10 cellular contexts compared by ENCODE assay signal in the genomic region with DNA sequence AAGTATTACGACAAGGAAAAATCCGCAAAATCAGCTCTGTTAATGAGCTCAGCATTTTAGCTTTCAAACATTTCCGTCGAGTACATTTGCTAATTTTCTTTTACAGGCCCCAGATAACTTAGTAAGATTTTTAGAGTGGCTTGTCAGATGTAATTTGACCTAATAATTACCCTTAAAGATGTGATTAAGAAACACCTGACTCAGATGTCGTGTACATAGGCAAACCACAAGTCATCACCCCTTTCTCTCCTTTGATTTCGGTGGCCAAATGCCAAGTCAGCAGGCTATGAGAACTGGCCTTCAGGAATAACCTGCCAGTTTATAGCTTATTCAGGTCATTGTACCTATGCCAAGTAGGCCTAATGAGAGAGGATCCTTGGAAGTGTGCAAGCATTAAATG.
DNase-seq lines count a peak whose midpoint lies in the region; ATAC-seq and TF ChIP-seq lines count a peak whose summit lies in the region.
"Had no signal": no experiment of that assay in that cellular context is flagged by ENCODE, and none has a peak within 500 bp of the region (broad histone marks: within the 10 kb centered on the region; RNA-seq: fewer than 3 reads in every experiment).

No MANE protein-coding gene starts in this region.

- no peak overlapping the region for H3K14ac ChIP-seq in mesenchymal stem cell (ENCODE audit: low read length in 2 of 2)

- H4K8ac ChIP-seq in mesenchymal stem cell (ENCODE audit: low read length) = no peak overlapping the region

- BruUV-seq in HCT116 (replicated peaks; lab: Mats Ljungman, UMichigan) = no TSS peak

- 36% methylated on average over 4 of the region's 6 CpGs for WGBS in mesenchymal stem cell
- WGBS in adrenal gland, 4 donors = 78 to 82% (median 81%) methylated on average over 6 of the region's 6 CpGs

- H3K27ac ChIP-seq in HCT116 (ENCODE audit: low read depth, low read length) (peak overlapping the region; percentile 96; the same call in 1 of the 2 replicates), brain microvascular endothelial cell (no peak overlapping the region), mesenchymal stem cell (ENCODE audit: low read length, poor library complexity, severe bottlenecking) (no peak overlapping the region), adrenal gland (no peak overlapping the region)
- H3K27ac ChIP-seq: esophagus squamous epithelium had no signal

- no peak overlapping the region for H3K23ac ChIP-seq in mesenchymal stem cell (ENCODE audit: low read length in 2 of 2)

- H3K9ac ChIP-seq in HCT116 (ENCODE audit: low read length) (peak overlapping the region; percentile 54), mesenchymal stem cell (ENCODE audit: low read length) (no peak overlapping the region)

- no peaks in the 10 kb centered on the region for H3K9me2 ChIP-seq in HCT116 (ENCODE audit: insufficient read depth)

- H3K4me3 ChIP-seq in HCT116 (replicated peaks in 1 of 2; ENCODE audit: low read depth in 1 of 2, low read length in 2 of 2) (peak overlapping the region in 1 of 2 experiments; percentile 19; a peak in 1 of 4 replicates), brain microvascular endothelial cell (ENCODE audit: low read depth, low read length) (no peak overlapping the region), mesenchymal stem cell (ENCODE audit: insufficient read depth in 1 of 2, low read depth in 1 of 2, low read length in 2 of 2) (no peak overlapping the region), adrenal gland (no peak overlapping the region)
- H3K4me3 ChIP-seq: esophagus squamous epithelium had no signal

- no peaks in the 10 kb centered on the region for H3K9me3 ChIP-seq in HCT116 (ENCODE audit: control insufficient read depth in 1 of 2, insufficient read depth in 1 of 2, low read depth in 1 of 2, low read length in 2 of 2)
- no peaks in the 10 kb centered on the region for H3K9me3 ChIP-seq in mesenchymal stem cell (ENCODE audit: control insufficient read depth, low read length)
- peaks cover 0 to 6% (median 0%) of the 10 kb centered on the region in 3 donors for H3K9me3 ChIP-seq in adrenal gland (replicated peaks in 1 of 3)
- H3K9me3 ChIP-seq: esophagus squamous epithelium had no signal

- no peak overlapping the region for H4K91ac ChIP-seq in mesenchymal stem cell (ENCODE audit: low read length)

- no peaks in the 10 kb centered on the region for H3K36me3 ChIP-seq in HCT116 (ENCODE audit: control insufficient read depth in 1 of 2, insufficient read depth in 2 of 2, low read length in 2 of 2)
- no peaks in the 10 kb centered on the region for H3K36me3 ChIP-seq in brain microvascular endothelial cell (replicated peaks)
- no peaks in the 10 kb centered on the region for H3K36me3 ChIP-seq in mesenchymal stem cell (ENCODE audit: control insufficient read depth in 1 of 2, insufficient read depth in 2 of 2, low read depth in 1 of 2, low read length in 2 of 2)
- no peaks in the 10 kb centered on the region for H3K36me3 ChIP-seq in adrenal gland (replicated peaks in 1 of 2)
- H3K36me3 ChIP-seq: esophagus squamous epithelium had no signal

- no peak overlapping the region for H2BK15ac ChIP-seq in mesenchymal stem cell (ENCODE audit: low read depth, poor library complexity, severe bottlenecking)

- H2AFZ ChIP-seq in HCT116 (ENCODE audit: low read depth, low read length, poor library complexity, severe bottlenecking) (no peak overlapping the region), mesenchymal stem cell (ENCODE audit: low read depth, low read length) (no peak overlapping the region)

- intact Hi-C loops in HCT116 (cut with micrococcal nuclease) = loop anchor here (2.0 to 5.0 kb wide), 2 partner anchors 147 to 373 kb away; no protein-coding TSS in a partner anchor
- intact Hi-C loops in adrenal gland (cut with DNase I) = no loop called here

- H3K4me1 ChIP-seq in HCT116 (ENCODE audit: control insufficient read depth in 1 of 2, insufficient read depth in 2 of 2, low read length in 2 of 2) (peaks cover 72 to 77% of the 10 kb centered on the region in 2 experiments), mesenchymal stem cell (ENCODE audit: control insufficient read depth, insufficient read depth, low read depth, low read length) (peaks cover 2% of the 10 kb centered on the region), adrenal gland (replicated peaks in 1 of 2) (no peaks in the 10 kb centered on the region)
- H3K4me1 ChIP-seq: esophagus squamous epithelium had no signal

- H4K20me1 ChIP-seq in HCT116 (ENCODE audit: insufficient read depth) = no peaks in the 10 kb centered on the region

- DNase-seq in HCT116 (ENCODE audit: low read depth, low spot score) (peak; percentile 97), NCI-H2107 (lab: John Stamatoyannopoulos, UW) (peak; percentile 25), brain microvascular endothelial cell (peak; percentile 40), mesenchymal stem cell (peak; percentile 60), medulla oblongata (ENCODE audit: extremely low spot score) (no peak), adrenal gland (no peak)
- DNase-seq: esophagus squamous epithelium, nephron progenitor cell had no signal

- H3K18ac ChIP-seq in mesenchymal stem cell (ENCODE audit: low read depth in 1 of 2, low read length in 2 of 2) = no peak overlapping the region

- POLR2A ChIA-PET in HCT116 (lab: Charles Lee) = interaction anchor here (0.8 to 1.7 kb wide), 4 partner anchors 22 to 267 kb away, joined by 3 to 6 read pairs (median 4); no protein-coding TSS in a partner anchor

- in situ Hi-C loops in brain microvascular endothelial cell (cut with HindIII; ENCODE audit: low pct_ligation_motif_present, low sequenced_read_pairs) = no loop called here

- TF ChIP-seq RAD21 in HCT116 (IDR thresholded peaks at IDR 0.05; ENCODE audit: low read depth) = peak; percentile 33

- TF ChIP-seq CTCF in HCT116 (IDR thresholded peaks at IDR 0.05 in 2 of 3, conservative IDR thresholded peaks at IDR 0.05 in 1 of 3; ENCODE audit: borderline replicate concordance in 1 of 3, insufficient read depth in 1 of 3, low read depth in 2 of 3, low read length in 2 of 3) (no peak), brain microvascular endothelial cell (IDR thresholded peaks at IDR 0.05; ENCODE audit: low read depth, low read length, missing control alignments) (no peak), adrenal gland (IDR thresholded peaks at IDR 0.05) (no peak)

- H2AK5ac ChIP-seq in mesenchymal stem cell (ENCODE audit: low read length, severe bottlenecking) = no peak overlapping the region

- H3K79me2 ChIP-seq in HCT116 (ENCODE audit: insufficient read depth, low read length) = peaks cover 63% of the 10 kb centered on the region

- peak overlapping the region in 1 of 2 experiments; percentile 37 for H2BK12ac ChIP-seq in mesenchymal stem cell (ENCODE audit: low read length in 2 of 2)

- RAD21 ChIA-PET in HCT116 (lab: Charles Lee; ENCODE audit: low non-redundant PET in 1 of 2, low total read pairs in 2 of 2, uncharacterized antibody in 2 of 2, unreplicated experiment in 2 of 2) = interaction anchor here in 1 of 2 experiments (0.6 kb wide), 1 partner anchor 358 kb away, joined by 3 read pairs; no protein-coding TSS in a partner anchor

- ATAC-seq in HCT116 = peak; percentile 71
- no peak for ATAC-seq in HG03159 (IDR thresholded peaks at IDR 0.05; ENCODE audit: unreplicated experiment)
- no peak for ATAC-seq in HG03095 (IDR thresholded peaks at IDR 0.05; ENCODE audit: unreplicated experiment)

- H2BK5ac ChIP-seq in mesenchymal stem cell (ENCODE audit: low read depth, low read length, poor library complexity, severe bottlenecking) = no peak overlapping the region

- H3K4me2 ChIP-seq in HCT116 (ENCODE audit: low read length) = peak overlapping the region; percentile 66
- H3K4me2 ChIP-seq in mesenchymal stem cell (ENCODE audit: low read length, poor library complexity, severe bottlenecking) = no peak overlapping the region

- H3K4ac ChIP-seq in mesenchymal stem cell (ENCODE audit: low read depth in 1 of 2, low read length in 2 of 2) = no peak overlapping the region

- no peaks in the 10 kb centered on the region for H3K79me1 ChIP-seq in mesenchymal stem cell (replicated peaks; ENCODE audit: low read length, poor library complexity, severe bottlenecking)

- TF ChIP-seq POLR2A in HCT116 (IDR thresholded peaks at IDR 0.05; ENCODE audit: borderline replicate concordance, extremely low read depth, insufficient read depth, insufficient read length) (no peak), adrenal gland (IDR thresholded peaks at IDR 0.05) (no peak)

- no peaks in the 10 kb centered on the region for H3K27me3 ChIP-seq in HCT116 (ENCODE audit: insufficient read depth, low read length)
- H3K27me3 ChIP-seq in brain microvascular endothelial cell (replicated peaks) = no peaks in the 10 kb centered on the region
- no peaks in the 10 kb centered on the region for H3K27me3 ChIP-seq in mesenchymal stem cell (ENCODE audit: control insufficient read depth in 1 of 2, insufficient read depth in 1 of 2, low read length in 2 of 2)
- H3K27me3 ChIP-seq in adrenal gland = no peaks in the 10 kb centered on the region
- H3K27me3 ChIP-seq: esophagus squamous epithelium had no signal

- no peak overlapping the region for H2BK120ac ChIP-seq in mesenchymal stem cell (ENCODE audit: low read depth, low read length)

- CTCF ChIA-PET in HCT116 (lab: Charles Lee) = interaction anchor here (0.8 to 1.6 kb wide), 2 partner anchors 44 to 53 kb away, joined by 3 to 8 read pairs; no protein-coding TSS in a partner anchor

TF ChIP-seq in HCT116, 20 proteins besides CTCF, POLR2A, EP300 and RAD21 (continues in another document):
- TF ChIP-seq JUND (IDR thresholded peaks at IDR 0.05) = peak; percentile 92
- TF ChIP-seq SP1 (IDR thresholded peaks at IDR 0.05; ENCODE audit: low read depth) = peak; percentile 97
- TF ChIP-seq SRF (IDR thresholded peaks at IDR 0.05; ENCODE audit: low read depth) = peak; percentile 57; the same call in 1 of the 2 replicates
- no peak for TF ChIP-seq ZFX (IDR thresholded peaks at IDR 0.05)
- peak; percentile 99 for TF ChIP-seq TCF7L2 (IDR thresholded peaks at IDR 0.05; ENCODE audit: borderline replicate concordance, extremely low read depth, insufficient read depth, insufficient read length)
- no peak for TF ChIP-seq EZH2phosphoT487 (IDR thresholded peaks at IDR 0.05; ENCODE audit: borderline replicate concordance)
- peak; percentile 82 for TF ChIP-seq FOSL1 (IDR thresholded peaks at IDR 0.05; ENCODE audit: low read depth)
- TF ChIP-seq SIN3A (IDR thresholded peaks at IDR 0.05; ENCODE audit: low read depth) = peak; percentile 90
- TF ChIP-seq EGR1 (IDR thresholded peaks at IDR 0.05; ENCODE audit: low read depth) = no peak
- TF ChIP-seq EZH2 (IDR thresholded peaks at IDR 0.05) = no peak

Comparison
In these comparisons a context has a peak if more than half of its experiments do, and no peak if none do; other contexts are left out.
1. DNase-seq: peak in HCT116 (single experiment), NCI-H2107 (single experiment), brain microvascular endothelial cell (single experiment) and mesenchymal stem cell (single experiment); none in medulla oblongata (single experiment) and adrenal gland (0 of 7).